9 cellular contexts compared by ENCODE assay signal in the genomic region with DNA sequence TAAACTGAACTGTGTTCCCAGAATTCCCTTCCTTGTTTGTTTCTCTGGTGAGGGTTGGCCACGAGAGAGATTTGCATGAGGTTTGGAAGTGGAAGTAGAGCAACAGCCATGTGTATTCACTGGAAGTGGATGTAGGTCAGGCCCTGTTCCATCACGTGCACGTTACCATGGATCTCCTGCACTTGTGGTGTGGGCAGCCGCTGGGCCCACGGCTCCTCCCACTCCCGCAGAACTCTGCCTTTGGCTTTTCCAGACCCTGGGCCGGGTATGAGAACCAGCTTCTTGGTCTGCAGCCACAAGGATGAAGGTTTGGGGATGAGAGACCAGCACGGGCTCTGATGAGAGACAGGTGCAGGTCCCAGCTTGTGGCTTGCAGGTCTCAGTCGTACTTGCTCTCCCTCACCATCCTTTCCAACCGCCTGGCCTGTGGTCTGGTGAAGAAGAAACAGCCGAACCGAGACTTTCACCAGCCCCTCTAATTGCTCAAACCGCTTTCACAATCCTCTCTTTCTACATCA.
DNase-seq lines count a peak whose midpoint lies in the region; ATAC-seq and TF ChIP-seq lines count a peak whose summit lies in the region.
"Had no signal": no experiment of that assay in that cellular context is flagged by ENCODE, and none has a peak within 500 bp of the region (broad histone marks: within the 10 kb centered on the region; RNA-seq: fewer than 3 reads in every experiment).

No MANE protein-coding gene starts in this region.

- H3K27ac ChIP-seq in left lung (peak overlapping the region in 1 of 2 donors; percentile 79), subcutaneous abdominal adipose tissue (ENCODE audit: low read depth, low read length) (peak overlapping the region; percentile 80)

- H3K27ac Mint-ChIP-seq in activated T-helper 17 cell treated with anti-CD3 and anti-CD28 coated beads, Interleukin-2, amount 50 U/mL, for 72 hours = peak overlapping the region; percentile 100

- peak overlapping the region in 3 of 5 donors; percentile 8 to 26 (median 13) for H3K9ac ChIP-seq in subcutaneous abdominal adipose tissue (ENCODE audit: low read length in 5 of 5)

- TF ChIP-seq CTCF in left lung (IDR thresholded peaks at IDR 0.05) = no peak

- ATAC-seq in activated T-helper 17 cell treated with anti-CD3 and anti-CD28 coated beads, Interleukin-2, amount 50 U/mL, for 72 hours (replicated peaks) = peak; percentile 63
- ATAC-seq in left lung = peak; percentile 74

- peaks cover 82% of the 10 kb centered on the region for H3K36me3 Mint-ChIP-seq in activated T-helper 17 cell treated with anti-CD3 and anti-CD28 coated beads, Interleukin-2, amount 50 U/mL, for 72 hours (ENCODE audit: low read depth)

- DNase-seq in NOMO-1 treated with DMSO at 0.1 percent for 48 hours (lab: John Stamatoyannopoulos, UW; ENCODE audit: unreplicated experiment) (peak; percentile 69), left lung (peak in 1 of 2 donors; percentile 75), glomerular visceral epithelial cell (ENCODE audit: extremely low spot score) (no peak), COLO829 (ENCODE audit: low spot score) (no peak), NCI-H345 (lab: John Stamatoyannopoulos, UW) (no peak)
- DNase-seq: amniotic stem cell, NCI-H69 had no signal

- H3K27me3 Mint-ChIP-seq in activated T-helper 17 cell treated with anti-CD3 and anti-CD28 coated beads, Interleukin-2, amount 50 U/mL, for 72 hours = no peaks in the 10 kb centered on the region

- peak overlapping the region; percentile 72 for H3K4me3 Mint-ChIP-seq in activated T-helper 17 cell treated with anti-CD3 and anti-CD28 coated beads, Interleukin-2, amount 50 U/mL, for 72 hours

- H3K4me1 ChIP-seq in left lung = peaks cover 0 to 27% of the 10 kb centered on the region in 2 donors
- peaks cover 7 to 37% (median 29%) of the 10 kb centered on the region in 5 donors for H3K4me1 ChIP-seq in subcutaneous abdominal adipose tissue (ENCODE audit: control insufficient read depth in 5 of 5, insufficient read depth in 5 of 5, low read length in 5 of 5)

- H3K27me3 ChIP-seq in left lung = no peaks in the 10 kb centered on the region
- H3K27me3 ChIP-seq in subcutaneous abdominal adipose tissue (ENCODE audit: control insufficient read depth in 5 of 5, insufficient read depth in 4 of 5, low read length in 5 of 5) = no peaks in the 10 kb centered on the region

- no peaks in the 10 kb centered on the region for H3K9me3 ChIP-seq in left lung
- H3K9me3 ChIP-seq in subcutaneous abdominal adipose tissue (ENCODE audit: control insufficient read depth in 5 of 5, low read length in 5 of 5) = no peaks in the 10 kb centered on the region

- intact Hi-C loops in left lung (cut with DNase I) = no loop called here

- H3K9me3 Mint-ChIP-seq in activated T-helper 17 cell treated with anti-CD3 and anti-CD28 coated beads, Interleukin-2, amount 50 U/mL, for 72 hours = no peaks in the 10 kb centered on the region

- no peak overlapping the region for H3K4me3 ChIP-seq in left lung
- H3K4me3 ChIP-seq in subcutaneous abdominal adipose tissue (ENCODE audit: low read depth in 1 of 5, low read length in 5 of 5) = peak overlapping the region in 1 of 5 donors; percentile 13

- peaks cover 0 to 2% of the 10 kb centered on the region in 2 donors for H3K36me3 ChIP-seq in left lung
- peaks cover 0 to 10% (median 6%) of the 10 kb centered on the region in 5 donors for H3K36me3 ChIP-seq in subcutaneous abdominal adipose tissue (ENCODE audit: control insufficient read depth in 5 of 5, insufficient read depth in 5 of 5, low read length in 5 of 5)

- peaks cover 63% of the 10 kb centered on the region for H3K4me1 Mint-ChIP-seq in activated T-helper 17 cell treated with anti-CD3 and anti-CD28 coated beads, Interleukin-2, amount 50 U/mL, for 72 hours
